ENCODE assay signal across 20 cellular contexts in genomic region chr4:172666711-172667368, GRCh38.
A peak's percentile ranks its signal among the peaks of the same experiment; 100 is the strongest.
DNase-seq lines count a peak whose midpoint lies in the region; ATAC-seq, FAIRE-seq and TF ChIP-seq lines count a peak whose summit lies in the region.
"Had no signal": no experiment of that assay in that cellular context is flagged by ENCODE, and none has a peak within 500 bp of the region (broad histone marks: within the 10 kb centered on the region; RNA-seq: fewer than 3 reads in every experiment).

No MANE protein-coding gene starts in this region.

- in situ Hi-C loops in GM12878 (cut with MboI), result no loop called here

- CTCF ChIA-PET in GM12878 (lab: Yijun Ruan, JAX), result no interaction called here
- CTCF ChIA-PET in activated CD4-positive, alpha-beta T cell treated with anti-CD3 and anti-CD28 coated beads, Interleukin-2, amount 10 ng/mL, durations not matched to agents 7 days and 5 days (lab: Charles Lee), result no interaction called here

- intact Hi-C loops in GM12878 (cut with micrococcal nuclease; ENCODE audit: unreplicated experiment) (no loop called here), spleen (cut with DNase I; ENCODE audit: low total_unique reads) (no loop called here)

- no peaks in the 10 kb centered on the region for H3K27me3 Mint-ChIP-seq in activated CD4-positive, alpha-beta T cell treated with anti-CD3 and anti-CD28 coated beads, Interleukin-2, amount 10 ng/mL, durations not matched to agents 7 days and 5 days
- H3K27me3 Mint-ChIP-seq: activated CD4-positive, alpha-beta T cell treated with anti-CD3 and anti-CD28 coated beads, Interleukin-2, amount 10 ng/mL, durations not matched to agents 24 days and 14 days; activated naive CD8-positive, alpha-beta T cell treated with anti-CD3 and anti-CD28 coated beads, Interleukin-2, amount 50 U/mL, for 24 hours; activated T-cell treated with anti-CD3 and anti-CD28 coated beads, Interleukin-2, amount 50 U/mL, for 24 hours; memory B cell had no signal

- POLR2A ChIA-PET in GM12878 (lab: Charles Lee), result no interaction called here
- POLR2A ChIA-PET in activated CD4-positive, alpha-beta T cell treated with anti-CD3 and anti-CD28 coated beads, Interleukin-2, amount 10 ng/mL, durations not matched to agents 7 days and 5 days (lab: Charles Lee), result no interaction called here

- H3K27ac Mint-ChIP-seq in activated CD4-positive, alpha-beta T cell treated with anti-CD3 and anti-CD28 coated beads, Interleukin-2, amount 10 ng/mL, durations not matched to agents 7 days and 5 days, result no peak overlapping the region
- H3K27ac Mint-ChIP-seq: activated CD4-positive, alpha-beta T cell treated with anti-CD3 and anti-CD28 coated beads, Interleukin-2, amount 10 ng/mL, durations not matched to agents 24 days and 14 days; activated naive CD8-positive, alpha-beta T cell treated with anti-CD3 and anti-CD28 coated beads, Interleukin-2, amount 50 U/mL, for 24 hours; activated T-cell treated with anti-CD3 and anti-CD28 coated beads, Interleukin-2, amount 50 U/mL, for 24 hours; memory B cell had no signal

- H3K36me3 ChIP-seq in GM12878 (ENCODE audit: control insufficient read depth in 2 of 2, insufficient read depth in 2 of 2, low read length in 1 of 2), result no peaks in the 10 kb centered on the region
- no peaks in the 10 kb centered on the region for H3K36me3 ChIP-seq in iPS DF 6.9 (ENCODE audit: control insufficient read depth, insufficient read depth, low read length)
- H3K36me3 ChIP-seq in spleen, result no peaks in the 10 kb centered on the region
- H3K36me3 ChIP-seq: vagina had no signal

- peak; percentile 40; the same call in 1 of the 2 replicates for TF ChIP-seq RAD21 in GM12878 (IDR thresholded peaks at IDR 0.05; ENCODE audit: insufficient read depth, low read depth, low read length)

- TF ChIP-seq POLR2A in GM12878 (IDR thresholded peaks at IDR 0.05; ENCODE audit: low read depth, low read length) (no peak), spleen (IDR thresholded peaks at IDR 0.05) (no peak)

- SMC1A ChIA-PET in GM12878 (lab: Charles Lee; ENCODE audit: uncharacterized antibody, unreplicated experiment), result no interaction called here

- FAIRE-seq in GM12878 (lab: Jason Lieb, UNC), result no peak
- FAIRE-seq: colon, G401.6, RCC 7860 had no signal

- no peaks in the 10 kb centered on the region for H4K20me1 ChIP-seq in GM12878 (ENCODE audit: control insufficient read depth, insufficient read depth)

- H3K4me3 ChIP-seq in GM12878 (no peak overlapping the region), iPS DF 6.9 (ENCODE audit: low read length) (no peak overlapping the region), spleen (no peak overlapping the region)
- H3K4me3 ChIP-seq: vagina had no signal

- no peak overlapping the region for H3K4me3 Mint-ChIP-seq in activated CD4-positive, alpha-beta T cell treated with anti-CD3 and anti-CD28 coated beads, Interleukin-2, amount 10 ng/mL, durations not matched to agents 7 days and 5 days
- H3K4me3 Mint-ChIP-seq: activated CD4-positive, alpha-beta T cell treated with anti-CD3 and anti-CD28 coated beads, Interleukin-2, amount 10 ng/mL, durations not matched to agents 24 days and 14 days; activated naive CD8-positive, alpha-beta T cell treated with anti-CD3 and anti-CD28 coated beads, Interleukin-2, amount 50 U/mL, for 24 hours; activated T-cell treated with anti-CD3 and anti-CD28 coated beads, Interleukin-2, amount 50 U/mL, for 24 hours; memory B cell had no signal

- H3K4me1 ChIP-seq in GM12878 (ENCODE audit: control insufficient read depth, insufficient read depth, low read length) (no peaks in the 10 kb centered on the region), iPS DF 6.9 (ENCODE audit: control insufficient read depth, insufficient read depth, low read length) (no peaks in the 10 kb centered on the region; the same call in 1 of the 2 replicates), spleen (no peaks in the 10 kb centered on the region)
- H3K4me1 ChIP-seq: vagina had no signal

- no peak overlapping the region for H3K4me2 ChIP-seq in GM12878 (ENCODE audit: control insufficient read depth, insufficient read depth)

- no peak overlapping the region for H3K9ac ChIP-seq in GM12878 (ENCODE audit: control insufficient read depth, insufficient read depth, low read length)

- ATAC-seq in GM12878 (peak; percentile 52), GM21825 (IDR thresholded peaks at IDR 0.05; ENCODE audit: unreplicated experiment) (no peak), HG02938 (IDR thresholded peaks at IDR 0.05; ENCODE audit: unreplicated experiment) (no peak)
- ATAC-seq: activated naive CD8-positive, alpha-beta T cell treated with anti-CD3 and anti-CD28 coated beads, Interleukin-2, amount 50 U/mL, for 24 hours; stimulated activated naive CD8-positive, alpha-beta T cell treated with anti-CD3 and anti-CD28 coated beads, Interleukin-15, Interleukin-2, amounts not matched to agents 100 U/mL and 50 U/mL, for 24 hours had no signal

- 5% methylated on average over 6 of the region's 6 CpGs for WGBS in GM12878 (ENCODE audit: insufficient coverage, insufficient replicate concordance, low lambda C conversion rate, missing lambda C conversion rate)
- no CpG with 5 or more reads among the region's 6 CpGs for WGBS in iPS DF 6.9 (ENCODE audit: insufficient coverage, insufficient read length)
- 84 to 93% (median 87%) methylated on average over 6 of the region's 6 CpGs for WGBS in spleen, 5 donors

- H3K27me3 ChIP-seq in GM12878 (replicated peaks in 1 of 2; ENCODE audit: control insufficient read depth in 2 of 2, insufficient read depth in 2 of 2, low read length in 1 of 2), result no peaks in the 10 kb centered on the region
- H3K27me3 ChIP-seq in iPS DF 6.9 (ENCODE audit: control insufficient read depth, insufficient read depth, low read length), result no peaks in the 10 kb centered on the region
- no peaks in the 10 kb centered on the region for H3K27me3 ChIP-seq in spleen (replicated peaks in 1 of 7)
- H3K27me3 ChIP-seq: vagina had no signal

- peak; percentile 15 for DNase-seq in ELR (ENCODE audit: low read depth)
- peak; percentile 33 for DNase-seq in HuH-7 (ENCODE audit: low spot score)
- DNase-seq in GM12878 (ENCODE audit: low read depth, low spot score), result no peak
- DNase-seq in iPS DF 6.9 (ENCODE audit: low read depth, low spot score), result peak; percentile 27
- DNase-seq in activated CD4-positive, alpha-beta T cell treated with anti-CD3 and anti-CD28 coated beads, Interleukin-2, amount 10 ng/mL, durations not matched to agents 7 days and 5 days, result no peak
- DNase-seq in spleen, result no peak
- DNase-seq: activated CD4-positive, alpha-beta T cell treated with anti-CD3 and anti-CD28 coated beads, Interleukin-2, amount 10 ng/mL, durations not matched to agents 24 days and 14 days; activated naive CD8-positive, alpha-beta T cell treated with anti-CD3 and anti-CD28 coated beads, Interleukin-2, amount 50 U/mL, for 24 hours; activated T-cell treated with anti-CD3 and anti-CD28 coated beads, Interleukin-2, amount 50 U/mL, for 24 hours; C1 segment of cervical spinal cord; GOT3; NCI-H1105 treated with DMSO at 0.1 percent for 48 hours; stimulated activated naive CD8-positive, alpha-beta T cell treated with anti-CD3 and anti-CD28 coated beads, Interleukin-15, Interleukin-2, amounts not matched to agents 100 U/mL and 50 U/mL, for 24 hours had no signal

- no peaks in the 10 kb centered on the region for H3K9me3 Mint-ChIP-seq in activated CD4-positive, alpha-beta T cell treated with anti-CD3 and anti-CD28 coated beads, Interleukin-2, amount 10 ng/mL, durations not matched to agents 7 days and 5 days
- H3K9me3 Mint-ChIP-seq: activated CD4-positive, alpha-beta T cell treated with anti-CD3 and anti-CD28 coated beads, Interleukin-2, amount 10 ng/mL, durations not matched to agents 24 days and 14 days; activated naive CD8-positive, alpha-beta T cell treated with anti-CD3 and anti-CD28 coated beads, Interleukin-2, amount 50 U/mL, for 24 hours had no signal

- BruUV-seq in GM12878 (replicated peaks; lab: Mats Ljungman, UMichigan), result no TSS peak

- no peaks in the 10 kb centered on the region for H3K79me2 ChIP-seq in GM12878 (ENCODE audit: control insufficient read depth, insufficient read depth, low read length)

- no peaks in the 10 kb centered on the region for H3K4me1 Mint-ChIP-seq in activated CD4-positive, alpha-beta T cell treated with anti-CD3 and anti-CD28 coated beads, Interleukin-2, amount 10 ng/mL, durations not matched to agents 7 days and 5 days
- H3K4me1 Mint-ChIP-seq: activated CD4-positive, alpha-beta T cell treated with anti-CD3 and anti-CD28 coated beads, Interleukin-2, amount 10 ng/mL, durations not matched to agents 24 days and 14 days; activated naive CD8-positive, alpha-beta T cell treated with anti-CD3 and anti-CD28 coated beads, Interleukin-2, amount 50 U/mL, for 24 hours; memory B cell had no signal

- H2AFZ ChIP-seq in GM12878 (ENCODE audit: control insufficient read depth, low read depth, low read length), result no peak overlapping the region

- H3K36me3 Mint-ChIP-seq in activated CD4-positive, alpha-beta T cell treated with anti-CD3 and anti-CD28 coated beads, Interleukin-2, amount 10 ng/mL, durations not matched to agents 7 days and 5 days (ENCODE audit: low read depth), result no peaks in the 10 kb centered on the region
- H3K36me3 Mint-ChIP-seq: memory B cell had no signal

- RAD21 ChIA-PET in GM12878 (lab: Charles Lee; ENCODE audit: unreplicated experiment), result interaction anchor here (0.8 kb wide), 1 partner anchor 1676 kb away, joined by 4 read pairs; no protein-coding TSS in a partner anchor

- TF ChIP-seq CTCF in GM12878 (IDR thresholded peaks at IDR 0.05 in 2 of 3, conservative IDR thresholded peaks at IDR 0.05 in 1 of 3; ENCODE audit: control insufficient read depth in 2 of 3, extremely low read depth in 1 of 3, insufficient read depth in 1 of 3, low read depth in 3 of 3, low read length in 3 of 3) (peak in 2 of 3 experiments; percentile 31 to 38; a peak in 3 of 6 replicates), spleen (IDR thresholded peaks at IDR 0.05 in 8 of 11, conservative IDR thresholded peaks at IDR 0.05 in 3 of 11) (no peak)

- H3K9me3 ChIP-seq in GM12878 (replicated peaks; ENCODE audit: control insufficient read depth, insufficient read depth, low read length) (no peaks in the 10 kb centered on the region), iPS DF 6.9 (ENCODE audit: control insufficient read depth, insufficient read depth, low read length) (no peaks in the 10 kb centered on the region), spleen (no peaks in the 10 kb centered on the region)
- H3K9me3 ChIP-seq: vagina had no signal

- no peak overlapping the region for H3K27ac ChIP-seq in GM12878 (ENCODE audit: control insufficient read depth, insufficient read depth)
- no peak overlapping the region for H3K27ac ChIP-seq in iPS DF 6.9 (ENCODE audit: low read length)
- H3K27ac ChIP-seq in spleen, result no peak overlapping the region
- H3K27ac ChIP-seq: vagina had no signal

- TF ChIP-seq EP300 in GM12878 (IDR thresholded peaks at IDR 0.05; ENCODE audit: borderline replicate concordance in 1 of 2, control insufficient read depth in 1 of 2, low read depth in 2 of 2, low read length in 2 of 2), result no peak

TF ChIP-seq in GM12878, 131 proteins besides CTCF, POLR2A, EP300 and RAD21 (continues in another document):
- TF ChIP-seq PAX5 (IDR thresholded peaks at IDR 0.05; ENCODE audit: borderline replicate concordance, low read depth, low read length) (no peak), GATAD2B (conservative IDR thresholded peaks at IDR 0.05; ENCODE audit: low read depth) (no peak), BMI1 (IDR thresholded peaks at IDR 0.05; ENCODE audit: borderline replicate concordance) (no peak), CHD1 (IDR thresholded peaks at IDR 0.05; ENCODE audit: low read depth, low read length) (no peak)

Comparison
In these comparisons a context has a peak if more than half of its experiments do, and no peak if none do; other contexts are left out.
1. DNase-seq: peak in ELR (single experiment), HuH-7 (single experiment) and iPS DF 6.9 (single experiment); none in GM12878 (single experiment), activated CD4-positive, alpha-beta T cell treated with anti-CD3 and anti-CD28 coated beads, Interleukin-2, amount 10 ng/mL, durations not matched to agents 7 days and 5 days (single experiment) and spleen (single experiment).
2. CTCF ChIP-seq: peak in GM12878 (2 of 3); none in spleen (0 of 11).